Comparison of ENCODE assay signal across 12 cellular contexts in the genomic region with DNA sequence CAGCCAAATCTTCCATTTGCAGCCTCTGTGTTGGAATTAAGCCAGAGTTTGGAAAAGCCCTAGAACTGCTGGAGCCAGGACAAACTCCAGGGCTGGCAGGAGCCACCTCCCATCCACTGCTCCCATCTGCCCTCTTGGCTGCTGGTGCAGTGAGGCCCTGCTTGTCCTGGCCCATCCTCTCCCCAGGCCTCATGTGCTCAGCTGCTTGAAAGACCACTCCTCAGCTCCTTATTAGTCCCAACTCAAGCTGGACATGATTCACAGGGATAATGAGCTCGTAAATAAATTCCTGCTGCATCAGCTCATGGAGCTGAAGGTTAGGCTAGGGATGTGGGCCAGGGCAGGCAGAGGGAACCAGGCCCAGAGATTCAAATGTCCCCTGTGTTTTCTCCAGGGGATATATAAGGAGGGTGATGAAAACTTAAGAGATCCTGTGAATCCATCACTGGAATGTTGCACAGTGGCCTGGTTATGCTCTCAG.
DNase-seq lines count a peak whose midpoint lies in the region; ATAC-seq and TF ChIP-seq lines count a peak whose summit lies in the region.
"Had no signal": no experiment of that assay in that cellular context is flagged by ENCODE, and none has a peak within 500 bp of the region (broad histone marks: within the 10 kb centered on the region; RNA-seq: fewer than 3 reads in every experiment).

No MANE protein-coding gene starts in this region.

- H3K27ac Mint-ChIP-seq in stimulated activated naive B cell treated with anti-CD40 and anti-IgM and Interleukin-4, amounts not matched to agents 10 μg/mL and 1 μg/mL and 100 μg/mL, for 72 hours, result peak overlapping the region; percentile 21
- no peak overlapping the region for H3K27ac Mint-ChIP-seq in natural killer cell treated with Interleukin-12 subunit alpha and Interleukin-12 subunit beta and Interleukin-15 and Interleukin-18, amount 100 ng/mL, for 72 hours
- no peak overlapping the region for H3K27ac Mint-ChIP-seq in activated naive CD8-positive, alpha-beta T cell treated with anti-CD3 and anti-CD28 coated beads for 36 hours
- H3K27ac Mint-ChIP-seq: activated B cell treated with CpG ODN at 0.5 μM for 24 hours; activated naive CD8-positive, alpha-beta T cell treated with anti-CD3 and anti-CD28 coated beads, Interleukin-2, amount 50 U/mL, for 24 hours had no signal

- TF ChIP-seq CTCF in adrenal gland (IDR thresholded peaks at IDR 0.05), result no peak

- no peak overlapping the region for H3K4me2 ChIP-seq in GM23248 (ENCODE audit: unreplicated experiment)
- H3K4me2 ChIP-seq: KMS-11 had no signal

- no peaks in the 10 kb centered on the region for H3K36me3 ChIP-seq in GM23248 (ENCODE audit: low read depth)
- H3K36me3 ChIP-seq in adrenal gland (replicated peaks in 1 of 2), result no peaks in the 10 kb centered on the region
- H3K36me3 ChIP-seq: upper lobe of left lung had no signal

- H3K27me3 ChIP-seq in GM23248 (replicated peaks; ENCODE audit: insufficient read depth), result no peaks in the 10 kb centered on the region
- no peaks in the 10 kb centered on the region for H3K27me3 ChIP-seq in adrenal gland
- H3K27me3 ChIP-seq: upper lobe of left lung had no signal

- 0 to 10% methylated on average over 1 of the region's 1 CpG for WGBS in GM23248 (ENCODE audit: low coverage in 1 of 2, low lambda C conversion rate in 2 of 2, missing lambda C conversion rate in 2 of 2), 2 experiments
- 28 to 88% (median 47%) methylated on average over 1 of the region's 1 CpG for WGBS in adrenal gland, 4 donors

- ATAC-seq in stimulated activated naive B cell treated with anti-CD40 and anti-IgM and Interleukin-4, amounts not matched to agents 10 μg/mL and 1 μg/mL and 100 μg/mL, for 72 hours (replicated peaks), result no peak
- ATAC-seq in natural killer cell treated with Interleukin-12 subunit alpha and Interleukin-12 subunit beta and Interleukin-15 and Interleukin-18, amount 100 ng/mL, for 72 hours, result no peak
- no peak for ATAC-seq in HG02571 (IDR thresholded peaks at IDR 0.05; ENCODE audit: unreplicated experiment)
- ATAC-seq: activated naive CD8-positive, alpha-beta T cell treated with anti-CD3 and anti-CD28 coated beads, Interleukin-2, amount 50 U/mL, for 24 hours had no signal

- 0 out of 2 replicates have a peak overlapping the region, but pooled peaks have one; percentile 11 for H3K9ac ChIP-seq in GM23248
- H3K9ac ChIP-seq: KMS-11 had no signal

- no peak overlapping the region for H3K4me3 ChIP-seq in GM23248
- no peak overlapping the region for H3K4me3 ChIP-seq in adrenal gland
- H3K4me3 ChIP-seq: upper lobe of left lung had no signal

- no peak overlapping the region for H3K4me3 Mint-ChIP-seq in stimulated activated naive B cell treated with anti-CD40 and anti-IgM and Interleukin-4, amounts not matched to agents 10 μg/mL and 1 μg/mL and 100 μg/mL, for 72 hours
- H3K4me3 Mint-ChIP-seq in natural killer cell treated with Interleukin-12 subunit alpha and Interleukin-12 subunit beta and Interleukin-15 and Interleukin-18, amount 100 ng/mL, for 72 hours, result no peak overlapping the region
- H3K4me3 Mint-ChIP-seq in activated naive CD8-positive, alpha-beta T cell treated with anti-CD3 and anti-CD28 coated beads for 36 hours, result no peak overlapping the region
- H3K4me3 Mint-ChIP-seq: activated B cell treated with CpG ODN at 0.5 μM for 24 hours; activated naive CD8-positive, alpha-beta T cell treated with anti-CD3 and anti-CD28 coated beads, Interleukin-2, amount 50 U/mL, for 24 hours had no signal

- no peaks in the 10 kb centered on the region for H3K9me3 Mint-ChIP-seq in stimulated activated naive B cell treated with anti-CD40 and anti-IgM and Interleukin-4, amounts not matched to agents 10 μg/mL and 1 μg/mL and 100 μg/mL, for 72 hours
- H3K9me3 Mint-ChIP-seq in natural killer cell treated with Interleukin-12 subunit alpha and Interleukin-12 subunit beta and Interleukin-15 and Interleukin-18, amount 100 ng/mL, for 72 hours, result no peaks in the 10 kb centered on the region
- no peaks in the 10 kb centered on the region for H3K9me3 Mint-ChIP-seq in activated naive CD8-positive, alpha-beta T cell treated with anti-CD3 and anti-CD28 coated beads for 36 hours
- H3K9me3 Mint-ChIP-seq: activated B cell treated with CpG ODN at 0.5 μM for 24 hours; activated naive CD8-positive, alpha-beta T cell treated with anti-CD3 and anti-CD28 coated beads, Interleukin-2, amount 50 U/mL, for 24 hours had no signal

- H3K27ac ChIP-seq in GM23248 (peak overlapping the region; percentile 35), adrenal gland (peak overlapping the region in 2 of 5 donors; percentile 11 to 41)
- H3K27ac ChIP-seq: KMS-11, upper lobe of left lung had no signal

- DNase-seq in GM23248 (peak; percentile 72), adrenal gland (peak in 5 of 7 donors; percentile 11 to 51 (median 18)), left kidney (ENCODE audit: low read depth, low spot score) (peak; percentile 42)
- DNase-seq in stimulated activated naive B cell treated with anti-CD40 and anti-IgM and Interleukin-4, amounts not matched to agents 10 μg/mL and 1 μg/mL and 100 μg/mL, for 72 hours, result no peak
- DNase-seq in natural killer cell treated with Interleukin-12 subunit alpha and Interleukin-12 subunit beta and Interleukin-15 and Interleukin-18, amount 100 ng/mL, for 72 hours (ENCODE audit: low spot score), result no peak
- no peak for DNase-seq in stimulated activated CD4-positive, alpha-beta T cell treated with anti-CD3 and anti-CD28 coated beads, Interleukin-12 subunit alpha, Interleukin-12 subunit beta, amount 100 ng/mL, for 4 hours
- DNase-seq in activated naive CD8-positive, alpha-beta T cell treated with anti-CD3 and anti-CD28 coated beads for 36 hours, result no peak
- DNase-seq: activated B cell treated with CpG ODN at 0.5 μM for 24 hours; activated naive CD8-positive, alpha-beta T cell treated with anti-CD3 and anti-CD28 coated beads, Interleukin-2, amount 50 U/mL, for 24 hours; upper lobe of left lung had no signal

- peaks cover 9 to 15% of the 10 kb centered on the region in 2 donors for H3K27me3 Mint-ChIP-seq in stimulated activated naive B cell treated with anti-CD40 and anti-IgM and Interleukin-4, amounts not matched to agents 10 μg/mL and 1 μg/mL and 100 μg/mL, for 72 hours
- peaks cover 3 to 16% of the 10 kb centered on the region in 2 donors for H3K27me3 Mint-ChIP-seq in natural killer cell treated with Interleukin-12 subunit alpha and Interleukin-12 subunit beta and Interleukin-15 and Interleukin-18, amount 100 ng/mL, for 72 hours
- no peaks in the 10 kb centered on the region for H3K27me3 Mint-ChIP-seq in activated naive CD8-positive, alpha-beta T cell treated with anti-CD3 and anti-CD28 coated beads for 36 hours
- H3K27me3 Mint-ChIP-seq: activated B cell treated with CpG ODN at 0.5 μM for 24 hours; activated naive CD8-positive, alpha-beta T cell treated with anti-CD3 and anti-CD28 coated beads, Interleukin-2, amount 50 U/mL, for 24 hours had no signal

- H3K4me1 ChIP-seq in GM23248 (ENCODE audit: insufficient read depth), result peaks cover 15% of the 10 kb centered on the region
- peaks cover 0 to 6% of the 10 kb centered on the region in 2 donors for H3K4me1 ChIP-seq in adrenal gland (replicated peaks in 1 of 2)
- H3K4me1 ChIP-seq: upper lobe of left lung had no signal

- H3K36me3 Mint-ChIP-seq in stimulated activated naive B cell treated with anti-CD40 and anti-IgM and Interleukin-4, amounts not matched to agents 10 μg/mL and 1 μg/mL and 100 μg/mL, for 72 hours, result no peaks in the 10 kb centered on the region
- no peaks in the 10 kb centered on the region for H3K36me3 Mint-ChIP-seq in natural killer cell treated with Interleukin-12 subunit alpha and Interleukin-12 subunit beta and Interleukin-15 and Interleukin-18, amount 100 ng/mL, for 72 hours
- H3K36me3 Mint-ChIP-seq in activated naive CD8-positive, alpha-beta T cell treated with anti-CD3 and anti-CD28 coated beads for 36 hours, result no peaks in the 10 kb centered on the region

- in situ Hi-C loops in GM23248 (cut with MboI), result no loop called here

- no peaks in the 10 kb centered on the region for H3K9me2 ChIP-seq in GM23248 (ENCODE audit: insufficient read depth)

- peaks cover 4% of the 10 kb centered on the region; the same call in 1 of the 2 replicates for H3F3A ChIP-seq in GM23248 (ENCODE audit: insufficient read depth)

- intact Hi-C loops in adrenal gland (cut with DNase I), result no loop called here

- H3K79me2 ChIP-seq in GM23248 (ENCODE audit: insufficient read depth), result no peaks in the 10 kb centered on the region

- no peak overlapping the region for H2AFZ ChIP-seq in GM23248

- H4K20me1 ChIP-seq in GM23248 (ENCODE audit: insufficient read depth), result no peaks in the 10 kb centered on the region

- no peaks in the 10 kb centered on the region for H3K4me1 Mint-ChIP-seq in stimulated activated naive B cell treated with anti-CD40 and anti-IgM and Interleukin-4, amounts not matched to agents 10 μg/mL and 1 μg/mL and 100 μg/mL, for 72 hours
- H3K4me1 Mint-ChIP-seq in natural killer cell treated with Interleukin-12 subunit alpha and Interleukin-12 subunit beta and Interleukin-15 and Interleukin-18, amount 100 ng/mL, for 72 hours (ENCODE audit: low read depth in 2 of 2), result peaks cover 7 to 11% of the 10 kb centered on the region in 2 donors
- no peaks in the 10 kb centered on the region for H3K4me1 Mint-ChIP-seq in activated naive CD8-positive, alpha-beta T cell treated with anti-CD3 and anti-CD28 coated beads for 36 hours
- H3K4me1 Mint-ChIP-seq: activated B cell treated with CpG ODN at 0.5 μM for 24 hours; activated naive CD8-positive, alpha-beta T cell treated with anti-CD3 and anti-CD28 coated beads, Interleukin-2, amount 50 U/mL, for 24 hours had no signal

- no peak for TF ChIP-seq POLR2A in adrenal gland (IDR thresholded peaks at IDR 0.05)

- H3K9me3 ChIP-seq in GM23248 (ENCODE audit: low read depth), result no peaks in the 10 kb centered on the region
- no peaks in the 10 kb centered on the region for H3K9me3 ChIP-seq in adrenal gland (replicated peaks in 1 of 3)
- H3K9me3 ChIP-seq: upper lobe of left lung had no signal

Comparison
In these comparisons a context has a peak if more than half of its experiments do, and no peak if none do; other contexts are left out.
1. DNase-seq: peak in GM23248 (single experiment), adrenal gland (5 of 7) and left kidney (single experiment); none in stimulated activated naive B cell treated with anti-CD40 and anti-IgM and Interleukin-4, amounts not matched to agents 10 μg/mL and 1 μg/mL and 100 μg/mL, for 72 hours (single experiment), natural killer cell treated with Interleukin-12 subunit alpha and Interleukin-12 subunit beta and Interleukin-15 and Interleukin-18, amount 100 ng/mL, for 72 hours (single experiment), stimulated activated CD4-positive, alpha-beta T cell treated with anti-CD3 and anti-CD28 coated beads, Interleukin-12 subunit alpha, Interleukin-12 subunit beta, amount 100 ng/mL, for 4 hours (single experiment) and activated naive CD8-positive, alpha-beta T cell treated with anti-CD3 and anti-CD28 coated beads for 36 hours (single experiment).